Comparison of ENCODE assay signal across 1 cellular context in genomic region chr9:112348257-112348992, GRCh38.
TF ChIP-seq lines count a peak whose summit lies in the region.

No MANE protein-coding gene starts in this region.

TF ChIP-seq in HEK293, 187 proteins besides CTCF, POLR2A, EP300 and RAD21 (continued from another document):
- TF ChIP-seq ATF2 (tag by site-specific recombination; IDR thresholded peaks at IDR 0.05; ENCODE audit: low read depth) (no peak), YY1 (tag by site-specific recombination; IDR thresholded peaks at IDR 0.05) (peak; percentile 69; the same call in 1 of the 2 replicates), ZBTB17 (tag by site-specific recombination; IDR thresholded peaks at IDR 0.05) (peak; percentile 75), ZNF335 (tag by site-specific recombination; conservative IDR thresholded peaks at IDR 0.05) (peak; percentile 84), ZNF341 (tag by site-specific recombination; IDR thresholded peaks at IDR 0.05; ENCODE audit: low read depth) (peak; percentile 85), MEIS1 (CRISPR knock-in tag; IDR thresholded peaks at IDR 0.05; ENCODE audit: borderline replicate concordance) (no peak), GLI2 (tag by site-specific recombination; IDR thresholded peaks at IDR 0.05; ENCODE audit: borderline replicate concordance, low read depth) (no peak), ZBTB20 (tag by site-specific recombination; IDR thresholded peaks at IDR 0.05) (0 out of 2 replicates have a peak, but pooled peaks have one; percentile 18), PRDM4 (tag by site-specific recombination; IDR thresholded peaks at IDR 0.05) (no peak), ZFP3 (tag by site-specific recombination; IDR thresholded peaks at IDR 0.05; ENCODE audit: low read depth) (peak; percentile 70), ZNF211 (tag by site-specific recombination; IDR thresholded peaks at IDR 0.05; ENCODE audit: low read depth) (no peak), ZNF23 (tag by site-specific recombination; IDR thresholded peaks at IDR 0.05; ENCODE audit: borderline replicate concordance) (no peak), SP7 (tag by site-specific recombination; IDR thresholded peaks at IDR 0.05) (peak; percentile 52; the same call in 1 of the 2 replicates), ZNF560 (tag by site-specific recombination; IDR thresholded peaks at IDR 0.05; ENCODE audit: borderline replicate concordance) (no peak), HOXD13 (CRISPR knock-in tag; IDR thresholded peaks at IDR 0.05; ENCODE audit: borderline replicate concordance) (no peak), ZNF391 (tag by site-specific recombination; IDR thresholded peaks at IDR 0.05; ENCODE audit: borderline replicate concordance, low read depth) (no peak), ZNF24 (tag by site-specific recombination; IDR thresholded peaks at IDR 0.05) (no peak), ZNF266 (tag by site-specific recombination; IDR thresholded peaks at IDR 0.05; ENCODE audit: low read depth) (no peak), ZNF2 (tag by site-specific recombination; IDR thresholded peaks at IDR 0.05) (0 out of 2 replicates have a peak, but pooled peaks have one; percentile 26), ZNF76 (tag by site-specific recombination; IDR thresholded peaks at IDR 0.05; ENCODE audit: borderline replicate concordance, low read depth) (no peak), ZNF639 (tag by site-specific recombination; IDR thresholded peaks at IDR 0.05) (no peak), BCL11B (tag by site-specific recombination; IDR thresholded peaks at IDR 0.05; ENCODE audit: low read depth) (no peak), TSHZ1 (tag by site-specific recombination; IDR thresholded peaks at IDR 0.05; ENCODE audit: borderline replicate concordance) (no peak)
